Comparison of ENCODE assay signal across 2 cellular contexts in the genomic region with DNA sequence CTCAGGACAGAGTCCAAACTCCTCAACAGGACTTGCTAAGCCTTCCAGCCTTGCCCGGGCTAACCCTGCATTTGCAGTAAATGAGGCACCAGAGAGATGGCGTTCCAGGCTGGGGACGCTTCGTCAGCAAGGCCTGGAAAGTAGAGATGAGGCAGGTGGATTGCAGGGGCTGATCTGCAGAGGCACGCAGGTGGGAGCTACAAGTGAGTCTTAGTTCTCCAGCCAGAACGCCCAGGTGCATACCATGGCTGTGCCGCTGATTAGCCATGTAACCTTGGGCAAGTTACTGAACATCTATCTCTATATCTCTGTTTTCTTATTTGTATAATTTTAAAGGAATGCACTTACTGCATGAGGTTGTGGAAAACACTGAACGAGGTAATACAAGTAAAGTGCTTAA.
TF ChIP-seq lines count a peak whose summit lies in the region.

No MANE protein-coding gene starts in this region.

TF ChIP-seq in WTC11, 78 proteins besides CTCF, POLR2A, EP300 and RAD21:
- TF ChIP-seq, protein P1, sequence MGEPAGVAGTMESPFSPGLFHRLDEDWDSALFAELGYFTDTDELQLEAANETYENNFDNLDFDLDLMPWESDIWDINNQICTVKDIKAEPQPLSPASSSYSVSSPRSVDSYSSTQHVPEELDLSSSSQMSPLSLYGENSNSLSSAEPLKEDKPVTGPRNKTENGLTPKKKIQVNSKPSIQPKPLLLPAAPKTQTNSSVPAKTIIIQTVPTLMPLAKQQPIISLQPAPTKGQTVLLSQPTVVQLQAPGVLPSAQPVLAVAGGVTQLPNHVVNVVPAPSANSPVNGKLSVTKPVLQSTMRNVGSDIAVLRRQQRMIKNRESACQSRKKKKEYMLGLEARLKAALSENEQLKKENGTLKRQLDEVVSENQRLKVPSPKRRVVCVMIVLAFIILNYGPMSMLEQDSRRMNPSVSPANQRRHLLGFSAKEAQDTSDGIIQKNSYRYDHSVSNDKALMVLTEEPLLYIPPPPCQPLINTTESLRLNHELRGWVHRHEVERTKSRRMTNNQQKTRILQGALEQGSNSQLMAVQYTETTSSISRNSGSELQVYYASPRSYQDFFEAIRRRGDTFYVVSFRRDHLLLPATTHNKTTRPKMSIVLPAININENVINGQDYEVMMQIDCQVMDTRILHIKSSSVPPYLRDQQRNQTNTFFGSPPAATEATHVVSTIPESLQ (CRISPR knock-in tag; IDR thresholded peaks at IDR 0.05): no peak
- TF ChIP-seq, protein P2, sequence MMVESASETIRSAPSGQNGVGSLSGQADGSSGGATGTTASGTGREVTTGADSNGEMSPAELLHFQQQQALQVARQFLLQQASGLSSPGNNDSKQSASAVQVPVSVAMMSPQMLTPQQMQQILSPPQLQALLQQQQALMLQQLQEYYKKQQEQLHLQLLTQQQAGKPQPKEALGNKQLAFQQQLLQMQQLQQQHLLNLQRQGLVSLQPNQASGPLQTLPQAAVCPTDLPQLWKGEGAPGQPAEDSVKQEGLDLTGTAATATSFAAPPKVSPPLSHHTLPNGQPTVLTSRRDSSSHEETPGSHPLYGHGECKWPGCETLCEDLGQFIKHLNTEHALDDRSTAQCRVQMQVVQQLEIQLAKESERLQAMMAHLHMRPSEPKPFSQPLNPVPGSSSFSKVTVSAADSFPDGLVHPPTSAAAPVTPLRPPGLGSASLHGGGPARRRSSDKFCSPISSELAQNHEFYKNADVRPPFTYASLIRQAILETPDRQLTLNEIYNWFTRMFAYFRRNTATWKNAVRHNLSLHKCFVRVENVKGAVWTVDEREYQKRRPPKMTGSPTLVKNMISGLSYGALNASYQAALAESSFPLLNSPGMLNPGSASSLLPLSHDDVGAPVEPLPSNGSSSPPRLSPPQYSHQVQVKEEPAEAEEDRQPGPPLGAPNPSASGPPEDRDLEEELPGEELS (CRISPR knock-in tag; IDR thresholded peaks at IDR 0.05): no peak
- TF ChIP-seq CBFB (CRISPR knock-in tag; IDR thresholded peaks at IDR 0.05; ENCODE audit: low read depth) (no peak), SMAD4 (CRISPR knock-in tag; IDR thresholded peaks at IDR 0.05) (no peak), CREB1 (CRISPR knock-in tag; IDR thresholded peaks at IDR 0.05) (no peak), TEAD1 (CRISPR knock-in tag; IDR thresholded peaks at IDR 0.05) (no peak), ESRRA (CRISPR knock-in tag; IDR thresholded peaks at IDR 0.05; ENCODE audit: borderline replicate concordance) (no peak), HMGA2 (CRISPR knock-in tag; IDR thresholded peaks at IDR 0.05) (no peak), CREM (CRISPR knock-in tag; IDR thresholded peaks at IDR 0.05) (no peak), NR1H2 (CRISPR knock-in tag; IDR thresholded peaks at IDR 0.05) (no peak), TP53 (CRISPR knock-in tag; IDR thresholded peaks at IDR 0.05) (no peak), NFATC4 (CRISPR knock-in tag; IDR thresholded peaks at IDR 0.05) (no peak), NFE2L1 (CRISPR knock-in tag; IDR thresholded peaks at IDR 0.05) (no peak), OVOL2 (CRISPR knock-in tag; IDR thresholded peaks at IDR 0.05; ENCODE audit: borderline replicate concordance) (no peak)
- TF ChIP-seq, protein P3, sequence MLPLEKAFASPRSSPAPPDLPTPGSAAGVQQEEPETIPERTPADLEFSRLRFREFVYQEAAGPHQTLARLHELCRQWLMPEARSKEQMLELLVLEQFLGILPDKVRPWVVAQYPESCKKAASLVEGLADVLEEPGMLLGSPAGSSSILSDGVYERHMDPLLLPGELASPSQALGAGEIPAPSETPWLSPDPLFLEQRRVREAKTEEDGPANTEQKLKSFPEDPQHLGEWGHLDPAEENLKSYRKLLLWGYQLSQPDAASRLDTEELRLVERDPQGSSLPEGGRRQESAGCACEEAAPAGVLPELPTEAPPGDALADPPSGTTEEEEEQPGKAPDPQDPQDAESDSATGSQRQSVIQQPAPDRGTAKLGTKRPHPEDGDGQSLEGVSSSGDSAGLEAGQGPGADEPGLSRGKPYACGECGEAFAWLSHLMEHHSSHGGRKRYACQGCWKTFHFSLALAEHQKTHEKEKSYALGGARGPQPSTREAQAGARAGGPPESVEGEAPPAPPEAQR (CRISPR knock-in tag; IDR thresholded peaks at IDR 0.05): no peak
- TF ChIP-seq, protein P4, sequence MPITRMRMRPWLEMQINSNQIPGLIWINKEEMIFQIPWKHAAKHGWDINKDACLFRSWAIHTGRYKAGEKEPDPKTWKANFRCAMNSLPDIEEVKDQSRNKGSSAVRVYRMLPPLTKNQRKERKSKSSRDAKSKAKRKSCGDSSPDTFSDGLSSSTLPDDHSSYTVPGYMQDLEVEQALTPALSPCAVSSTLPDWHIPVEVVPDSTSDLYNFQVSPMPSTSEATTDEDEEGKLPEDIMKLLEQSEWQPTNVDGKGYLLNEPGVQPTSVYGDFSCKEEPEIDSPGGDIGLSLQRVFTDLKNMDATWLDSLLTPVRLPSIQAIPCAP (CRISPR knock-in tag; IDR thresholded peaks at IDR 0.05): no peak
- TF ChIP-seq, protein P5, sequence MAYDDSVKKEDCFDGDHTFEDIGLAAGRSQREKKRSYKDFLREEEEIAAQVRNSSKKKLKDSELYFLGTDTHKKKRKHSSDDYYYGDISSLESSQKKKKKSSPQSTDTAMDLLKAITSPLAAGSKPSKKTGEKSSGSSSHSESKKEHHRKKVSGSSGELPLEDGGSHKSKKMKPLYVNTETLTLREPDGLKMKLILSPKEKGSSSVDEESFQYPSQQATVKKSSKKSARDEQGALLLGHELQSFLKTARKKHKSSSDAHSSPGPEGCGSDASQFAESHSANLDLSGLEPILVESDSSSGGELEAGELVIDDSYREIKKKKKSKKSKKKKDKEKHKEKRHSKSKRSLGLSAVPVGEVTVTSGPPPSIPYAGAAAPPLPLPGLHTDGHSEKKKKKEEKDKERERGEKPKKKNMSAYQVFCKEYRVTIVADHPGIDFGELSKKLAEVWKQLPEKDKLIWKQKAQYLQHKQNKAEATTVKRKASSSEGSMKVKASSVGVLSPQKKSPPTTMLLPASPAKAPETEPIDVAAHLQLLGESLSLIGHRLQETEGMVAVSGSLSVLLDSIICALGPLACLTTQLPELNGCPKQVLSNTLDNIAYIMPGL (CRISPR knock-in tag; IDR thresholded peaks at IDR 0.05): no peak
- TF ChIP-seq, protein P6, sequence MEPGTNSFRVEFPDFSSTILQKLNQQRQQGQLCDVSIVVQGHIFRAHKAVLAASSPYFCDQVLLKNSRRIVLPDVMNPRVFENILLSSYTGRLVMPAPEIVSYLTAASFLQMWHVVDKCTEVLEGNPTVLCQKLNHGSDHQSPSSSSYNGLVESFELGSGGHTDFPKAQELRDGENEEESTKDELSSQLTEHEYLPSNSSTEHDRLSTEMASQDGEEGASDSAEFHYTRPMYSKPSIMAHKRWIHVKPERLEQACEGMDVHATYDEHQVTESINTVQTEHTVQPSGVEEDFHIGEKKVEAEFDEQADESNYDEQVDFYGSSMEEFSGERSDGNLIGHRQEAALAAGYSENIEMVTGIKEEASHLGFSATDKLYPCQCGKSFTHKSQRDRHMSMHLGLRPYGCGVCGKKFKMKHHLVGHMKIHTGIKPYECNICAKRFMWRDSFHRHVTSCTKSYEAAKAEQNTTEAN (CRISPR knock-in tag; IDR thresholded peaks at IDR 0.05): no peak

TF ChIP-seq in HepG2, 621 proteins besides CTCF, POLR2A, EP300 and RAD21:
- no peak for TF ChIP-seq ZSCAN31 (CRISPR knock-in tag; IDR thresholded peaks at IDR 0.05; ENCODE audit: low read depth)
- TF ChIP-seq HNF4A (CRISPR knock-in tag; IDR thresholded peaks at IDR 0.05): peak; percentile 32; the same call in 1 of the 2 replicates
- TF ChIP-seq HIVEP1 (CRISPR knock-in tag; IDR thresholded peaks at IDR 0.05): no peak
- peak; percentile 17 for TF ChIP-seq XRCC5 (optimal IDR thresholded peaks at IDR 0.05; ENCODE audit: low read length)
TF ChIP-seq in HepG2: peak in this region for 2.
